Comparison of ENCODE assay signal across 9 cellular contexts in the genomic region with DNA sequence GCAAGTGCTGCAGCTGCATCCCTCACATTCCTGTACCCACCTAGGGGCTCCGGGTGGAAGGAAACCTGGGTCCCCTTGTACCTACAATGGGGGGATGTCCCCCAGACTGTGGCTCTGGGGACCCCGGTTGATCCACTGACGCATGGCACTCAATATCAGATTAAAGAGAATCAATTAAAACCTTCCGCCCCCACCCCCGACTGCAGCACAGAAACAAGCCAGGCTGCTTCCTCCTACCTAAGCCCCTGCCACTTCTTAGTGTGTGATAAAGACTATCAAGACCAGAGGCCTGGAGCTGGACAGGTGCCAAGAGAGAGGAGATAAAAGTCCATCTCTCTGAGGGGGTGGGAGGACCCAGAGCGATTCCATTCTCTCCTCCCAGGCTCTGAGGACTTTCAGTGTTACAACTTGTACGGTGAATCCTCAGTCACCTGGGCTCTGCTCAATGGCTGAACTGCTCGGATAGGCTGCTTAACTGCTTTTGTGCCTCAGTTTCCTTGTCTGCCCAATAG. TPM values are rescaled to one million over a fixed set of nuclear protein-coding genes. Genes with fewer than 3 reads are reported as not detected.
A peak's percentile ranks its signal among the peaks of the same experiment; 100 is the strongest.
DNase-seq lines count a peak whose midpoint lies in the region; ATAC-seq and TF ChIP-seq lines count a peak whose summit lies in the region.
"Had no signal": no experiment of that assay in that cellular context is flagged by ENCODE, and none has a peak within 500 bp of the region (broad histone marks: within the 10 kb centered on the region; RNA-seq: fewer than 3 reads in every experiment).

No MANE protein-coding gene starts in this region.

- no peaks in the 10 kb centered on the region for H3K27me3 Mint-ChIP-seq in activated T-cell treated with anti-CD3 and anti-CD28 coated beads, Interleukin-2, amount 50 U/mL, for 24 hours

- TF ChIP-seq POLR2A in thyroid gland (IDR thresholded peaks at IDR 0.05): no peak

- intact Hi-C loops in thyroid gland (cut with DNase I): loop anchor here (2.0 kb wide), 1 partner anchor 36 kb away; a partner anchor contains a TSS

- peaks cover 23% of the 10 kb centered on the region for H3K36me3 Mint-ChIP-seq in activated T-cell treated with anti-CD3 and anti-CD28 coated beads, Interleukin-2, amount 50 U/mL, for 24 hours (ENCODE audit: low read depth)
- H3K36me3 Mint-ChIP-seq: IgD-negative memory B cell had no signal

- WGBS in thyroid gland, 2 donors: 30 to 42% methylated on average over 5 to 8 of the region's 8 CpGs

- TF ChIP-seq CTCF in WERI-Rb-1 (IDR thresholded peaks at IDR 0.05; ENCODE audit: low read depth, low read length) (no peak), thyroid gland (IDR thresholded peaks at IDR 0.05) (peak in 1 of 6 experiments; percentile 14)

- H3K27me3 ChIP-seq in WERI-Rb-1 (ENCODE audit: insufficient read depth, low read depth, severe bottlenecking): no peaks in the 10 kb centered on the region
- no peaks in the 10 kb centered on the region for H3K27me3 ChIP-seq in thyroid gland

- H3K4me1 ChIP-seq in thyroid gland: peaks cover 81 to 93% of the 10 kb centered on the region in 2 donors

- H3K36me3 ChIP-seq in WERI-Rb-1 (no peaks in the 10 kb centered on the region), thyroid gland (no peaks in the 10 kb centered on the region)

- H3K27ac ChIP-seq in WERI-Rb-1 (no peak overlapping the region), thyroid gland (peak overlapping the region; percentile 77 to 96 (median 96))

- peaks cover 90% of the 10 kb centered on the region for H3K4me1 Mint-ChIP-seq in activated T-cell treated with anti-CD3 and anti-CD28 coated beads, Interleukin-2, amount 50 U/mL, for 24 hours (ENCODE audit: low read depth)

- H3K9me3 Mint-ChIP-seq in activated T-cell treated with anti-CD3 and anti-CD28 coated beads, Interleukin-2, amount 50 U/mL, for 24 hours: no peaks in the 10 kb centered on the region
- H3K9me3 Mint-ChIP-seq: IgD-negative memory B cell had no signal

- ATAC-seq in HG03469 (IDR thresholded peaks at IDR 0.05; ENCODE audit: unreplicated experiment) (no peak), GM21360 (IDR thresholded peaks at IDR 0.05; ENCODE audit: unreplicated experiment) (no peak)

- DNase-seq in activated T-cell treated with anti-CD3 and anti-CD28 coated beads, Interleukin-2, amount 50 U/mL, for 24 hours: no peak
- DNase-seq in activated T-cell treated with anti-CD3 and anti-CD28 coated beads for 4 hours (no peak), WERI-Rb-1 (peak; percentile 69), inferior parietal cortex (ENCODE audit: extremely low spot score) (peak; percentile 37), thyroid gland (peak in 1 of 2 donors; percentile 39), hypothalamus (lab: John Stamatoyannopoulos, UW) (no peak)

- H3K4me3 ChIP-seq in WERI-Rb-1 (ENCODE audit: low read depth, low read length): peak overlapping the region; percentile 8
- H3K4me3 ChIP-seq in thyroid gland (replicated peaks in 1 of 3): no peak overlapping the region

- H3K4me3 Mint-ChIP-seq in activated T-cell treated with anti-CD3 and anti-CD28 coated beads, Interleukin-2, amount 50 U/mL, for 24 hours: peak overlapping the region; percentile 5

- H3K9me3 ChIP-seq in WERI-Rb-1 (ENCODE audit: severe bottlenecking) (no peaks in the 10 kb centered on the region), thyroid gland (no peaks in the 10 kb centered on the region)

- peak overlapping the region; percentile 96 for H3K27ac Mint-ChIP-seq in activated T-cell treated with anti-CD3 and anti-CD28 coated beads, Interleukin-2, amount 50 U/mL, for 24 hours
- H3K27ac Mint-ChIP-seq: IgD-negative memory B cell had no signal

RNA-seq across cellular contexts. Expression of a gene that starts 28.2 kb away (rescaled TPM):
- total RNA-seq in thyroid gland: 1,000 to 10,000 TPM; 1,176 to 3,070 (median 2,431) TPM

RNA-seq across cellular contexts. Expression of a gene that starts 34.6 kb away (rescaled TPM):
- total RNA-seq in thyroid gland: 100 to 1,000 TPM in 1 of 4 donors, 10 to 100 TPM in 3; 44.6 to 111 (median 73.6) TPM

RNA-seq across cellular contexts. Expression of a gene that starts 36.4 kb away (rescaled TPM):
- 10 to 100 TPM; 61.7 to 95.5 (median 82.7) TPM for total RNA-seq in thyroid gland

Comparison
In these comparisons a context has a peak if more than half of its experiments do, and no peak if none do; other contexts are left out.
1. DNase-seq: peak in WERI-Rb-1 (single experiment) and inferior parietal cortex (single experiment); none in activated T-cell treated with anti-CD3 and anti-CD28 coated beads, Interleukin-2, amount 50 U/mL, for 24 hours (single experiment), activated T-cell treated with anti-CD3 and anti-CD28 coated beads for 4 hours (single experiment) and hypothalamus (0 of 51).